1 cellular context compared by ENCODE assay signal in genomic region chr1:46133946-46134345, GRCh38.
TF ChIP-seq lines count a peak whose summit lies in the region.

No MANE protein-coding gene starts in this region.

TF ChIP-seq in IMR-90, 13 proteins besides CTCF, POLR2A, EP300 and RAD21:
- TF ChIP-seq USF2 (IDR thresholded peaks at IDR 0.05; ENCODE audit: low read depth, low read length) (no peak), CEBPB (IDR thresholded peaks at IDR 0.05; ENCODE audit: low read depth, low read length) (no peak), MAFK (IDR thresholded peaks at IDR 0.05; ENCODE audit: low read depth, low read length) (no peak), BHLHE40 (IDR thresholded peaks at IDR 0.05; ENCODE audit: low read depth, low read length) (no peak), MXI1 (IDR thresholded peaks at IDR 0.05; ENCODE audit: borderline replicate concordance, low read depth, low read length) (no peak), CHD1 (IDR thresholded peaks at IDR 0.05; ENCODE audit: low read depth, low read length) (no peak), NFE2L2 (IDR thresholded peaks at IDR 0.05; ENCODE audit: low read depth, low read length) (no peak), SMC3 (IDR thresholded peaks at IDR 0.05; ENCODE audit: low read depth, low read length) (no peak), FOS (IDR thresholded peaks at IDR 0.05; ENCODE audit: low read depth, low read length) (no peak)
- TF ChIP-seq, protein P1, sequence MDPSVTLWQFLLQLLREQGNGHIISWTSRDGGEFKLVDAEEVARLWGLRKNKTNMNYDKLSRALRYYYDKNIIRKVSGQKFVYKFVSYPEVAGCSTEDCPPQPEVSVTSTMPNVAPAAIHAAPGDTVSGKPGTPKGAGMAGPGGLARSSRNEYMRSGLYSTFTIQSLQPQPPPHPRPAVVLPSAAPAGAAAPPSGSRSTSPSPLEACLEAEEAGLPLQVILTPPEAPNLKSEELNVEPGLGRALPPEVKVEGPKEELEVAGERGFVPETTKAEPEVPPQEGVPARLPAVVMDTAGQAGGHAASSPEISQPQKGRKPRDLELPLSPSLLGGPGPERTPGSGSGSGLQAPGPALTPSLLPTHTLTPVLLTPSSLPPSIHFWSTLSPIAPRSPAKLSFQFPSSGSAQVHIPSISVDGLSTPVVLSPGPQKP (IDR thresholded peaks at IDR 0.05; ENCODE audit: borderline replicate concordance, low read depth, low read length) = no peak
